32 cellular contexts compared by ENCODE assay signal in genomic region chr19:30334841-30335240, GRCh38. TPM values are rescaled to one million over a fixed set of nuclear protein-coding genes. Genes with fewer than 3 reads are reported as not detected.
"Had no signal": no experiment of that assay in that cellular context is flagged by ENCODE, and none has a peak within 500 bp of the region (broad histone marks: within the 10 kb centered on the region; RNA-seq: fewer than 3 reads in every experiment).

No MANE protein-coding gene starts in this region.

- H3K36me3 ChIP-seq: ascending aorta, breast epithelium, cardiac muscle cell, colonic mucosa had no signal

- H3K4me3 Mint-ChIP-seq: activated CD4-positive, alpha-beta memory T cell treated with anti-CD3 and anti-CD28 coated beads for 36 hours; activated CD4-positive, alpha-beta T cell treated with anti-CD3 and anti-CD28 coated beads for 36 hours; activated CD4-positive, alpha-beta T cell treated with anti-CD3 and anti-CD28 coated beads, Interleukin-2, amount 10 ng/mL, durations not matched to agents 24 days and 14 days; activated CD8-positive, alpha-beta memory T cell treated with anti-CD3 and anti-CD28 coated beads, Interleukin-2, amount 10 ng/mL, durations not matched to agents 7 days and 5 days; activated CD8-positive, alpha-beta T cell treated with anti-CD3 and anti-CD28 coated beads, Interleukin-2, amount 10 ng/mL, durations not matched to agents 7 days and 5 days; activated naive CD4-positive, alpha-beta T cell treated with anti-CD3 and anti-CD28 coated beads, Interleukin-2, amount 10 ng/mL, durations not matched to agents 7 days and 5 days; activated naive CD8-positive, alpha-beta T cell treated with anti-CD3 and anti-CD28 coated beads, Interleukin-2, amount 10 ng/mL, durations not matched to agents 7 days and 5 days; activated T-helper 1 cell treated with anti-CD3 and anti-CD28 coated beads, Interleukin-12 subunit alpha, Interleukin-12 subunit beta, Interleukin-2, Interleukin-4 antibody, amounts not matched to agents 30 ng/mL and 10 ng/mL and 1 ng/mL, durations not matched to agents 14 hours and 24 hours and 36 hours; brain; dendritic cell treated with granulocyte-macrophage colony-stimulating factor and Interleukin-4, amounts not matched to agents 40 ng/mL and 50 ng/mL, for 4 days had no signal

- H3K27ac Mint-ChIP-seq: activated CD4-positive, alpha-beta memory T cell treated with anti-CD3 and anti-CD28 coated beads for 36 hours; activated CD4-positive, alpha-beta T cell treated with anti-CD3 and anti-CD28 coated beads for 36 hours; activated CD4-positive, alpha-beta T cell treated with anti-CD3 and anti-CD28 coated beads, Interleukin-2, amount 10 ng/mL, durations not matched to agents 24 days and 14 days; activated CD8-positive, alpha-beta memory T cell treated with anti-CD3 and anti-CD28 coated beads, Interleukin-2, amount 10 ng/mL, durations not matched to agents 7 days and 5 days; activated CD8-positive, alpha-beta T cell treated with anti-CD3 and anti-CD28 coated beads, Interleukin-2, amount 10 ng/mL, durations not matched to agents 7 days and 5 days; activated naive CD4-positive, alpha-beta T cell treated with anti-CD3 and anti-CD28 coated beads, Interleukin-2, amount 10 ng/mL, durations not matched to agents 7 days and 5 days; activated naive CD4-positive, alpha-beta T cell treated with anti-CD3 and anti-CD28 coated beads, Interleukin-2, amount 50 U/mL, for 72 hours; activated naive CD8-positive, alpha-beta T cell treated with anti-CD3 and anti-CD28 coated beads, Interleukin-2, amount 10 ng/mL, durations not matched to agents 7 days and 5 days; activated T-helper 1 cell treated with anti-CD3 and anti-CD28 coated beads, Interleukin-12 subunit alpha, Interleukin-12 subunit beta, Interleukin-2, Interleukin-4 antibody, amounts not matched to agents 30 ng/mL and 10 ng/mL and 1 ng/mL, durations not matched to agents 14 hours and 24 hours and 36 hours; brain; dendritic cell treated with granulocyte-macrophage colony-stimulating factor and Interleukin-4, amounts not matched to agents 40 ng/mL and 50 ng/mL, for 4 days had no signal

- H3K9me3 ChIP-seq: ascending aorta, breast epithelium, colonic mucosa had no signal

- ATAC-seq: activated CD4-positive, alpha-beta T cell treated with anti-CD3 and anti-CD28 coated beads for 36 hours; activated CD8-positive, alpha-beta memory T cell treated with anti-CD3 and anti-CD28 coated beads, Interleukin-2, amount 10 ng/mL, durations not matched to agents 7 days and 5 days; activated CD8-positive, alpha-beta T cell treated with anti-CD3 and anti-CD28 coated beads, Interleukin-2, amount 10 ng/mL, durations not matched to agents 7 days and 5 days; activated naive CD4-positive, alpha-beta T cell treated with anti-CD3 and anti-CD28 coated beads, Interleukin-2, amount 50 U/mL, for 72 hours; esophagus mucosa had no signal

- H3K36me3 Mint-ChIP-seq: activated CD4-positive, alpha-beta memory T cell treated with anti-CD3 and anti-CD28 coated beads for 36 hours; activated CD8-positive, alpha-beta memory T cell treated with anti-CD3 and anti-CD28 coated beads, Interleukin-2, amount 10 ng/mL, durations not matched to agents 7 days and 5 days; activated naive CD4-positive, alpha-beta T cell treated with anti-CD3 and anti-CD28 coated beads, Interleukin-2, amount 10 ng/mL, durations not matched to agents 7 days and 5 days; activated naive CD4-positive, alpha-beta T cell treated with anti-CD3 and anti-CD28 coated beads, Interleukin-2, amount 50 U/mL, for 72 hours; activated naive CD8-positive, alpha-beta T cell treated with anti-CD3 and anti-CD28 coated beads, Interleukin-2, amount 10 ng/mL, durations not matched to agents 7 days and 5 days had no signal

- H3K27ac ChIP-seq: ascending aorta, breast epithelium, cardiac muscle cell, colonic mucosa had no signal

- H3K4me1 ChIP-seq: ascending aorta, breast epithelium, colonic mucosa had no signal

- FAIRE-seq: frontal cortex had no signal

- H3K27me3 Mint-ChIP-seq: activated CD4-positive, alpha-beta memory T cell treated with anti-CD3 and anti-CD28 coated beads for 36 hours; activated CD4-positive, alpha-beta T cell treated with anti-CD3 and anti-CD28 coated beads for 36 hours; activated CD4-positive, alpha-beta T cell treated with anti-CD3 and anti-CD28 coated beads, Interleukin-2, amount 10 ng/mL, durations not matched to agents 24 days and 14 days; activated CD8-positive, alpha-beta memory T cell treated with anti-CD3 and anti-CD28 coated beads, Interleukin-2, amount 10 ng/mL, durations not matched to agents 7 days and 5 days; activated naive CD4-positive, alpha-beta T cell treated with anti-CD3 and anti-CD28 coated beads, Interleukin-2, amount 10 ng/mL, durations not matched to agents 7 days and 5 days; brain had no signal

- H3K4me1 Mint-ChIP-seq: activated CD4-positive, alpha-beta T cell treated with anti-CD3 and anti-CD28 coated beads for 36 hours; activated CD4-positive, alpha-beta T cell treated with anti-CD3 and anti-CD28 coated beads, Interleukin-2, amount 10 ng/mL, durations not matched to agents 24 days and 14 days; activated CD8-positive, alpha-beta memory T cell treated with anti-CD3 and anti-CD28 coated beads, Interleukin-2, amount 10 ng/mL, durations not matched to agents 7 days and 5 days; activated naive CD4-positive, alpha-beta T cell treated with anti-CD3 and anti-CD28 coated beads, Interleukin-2, amount 10 ng/mL, durations not matched to agents 7 days and 5 days; activated naive CD8-positive, alpha-beta T cell treated with anti-CD3 and anti-CD28 coated beads, Interleukin-2, amount 10 ng/mL, durations not matched to agents 7 days and 5 days; brain had no signal

- H3K4me3 ChIP-seq: ascending aorta, breast epithelium, cardiac muscle cell, colonic mucosa had no signal

- DNase-seq: activated CD4-positive, alpha-beta memory T cell treated with anti-CD3 and anti-CD28 coated beads for 36 hours; activated CD4-positive, alpha-beta T cell treated with anti-CD3 and anti-CD28 coated beads for 36 hours; activated CD4-positive, alpha-beta T cell treated with anti-CD3 and anti-CD28 coated beads, Interleukin-2, amount 10 ng/mL, durations not matched to agents 24 days and 14 days; activated CD4-positive, CD25-positive, alpha-beta regulatory T cell; activated CD4-positive, CD25-positive, alpha-beta regulatory T cell treated with anti-CD3 and anti-CD28 coated beads, Interleukin-2, amount 50 U/mL, for 72 hours; activated CD8-positive, alpha-beta memory T cell treated with anti-CD3 and anti-CD28 coated beads, Interleukin-2, amount 10 ng/mL, durations not matched to agents 7 days and 5 days; activated CD8-positive, alpha-beta memory T cell treated with anti-CD3 and anti-CD28 coated beads, Interleukin-2, amount 50 U/mL, for 4 hours; activated CD8-positive, alpha-beta T cell treated with anti-CD3 and anti-CD28 coated beads, Interleukin-2, amount 10 ng/mL, durations not matched to agents 7 days and 5 days; activated gamma-delta T cell; activated naive CD4-positive, alpha-beta T cell; activated naive CD4-positive, alpha-beta T cell treated with anti-CD3 and anti-CD28 coated beads, Interleukin-2, amount 10 ng/mL, durations not matched to agents 7 days and 5 days; activated naive CD8-positive, alpha-beta T cell treated with anti-CD3 and anti-CD28 coated beads, Interleukin-2, amount 10 ng/mL, durations not matched to agents 7 days and 5 days; activated T-cell treated with anti-CD3 and anti-CD28 coated beads, Interleukin-2, amount 50 U/mL, for 1 hour; activated T-cell treated with anti-CD3 and anti-CD28 coated beads, Interleukin-2, amount 50 U/mL, for 48 hours; central memory CD4-positive, alpha-beta T cell; cerebellar nuclear complex; colonic mucosa; effector CD4-positive, alpha-beta T cell; foreskin fibroblast; T-helper 2 cell had no signal

- H3K9me3 Mint-ChIP-seq: activated CD4-positive, alpha-beta memory T cell treated with anti-CD3 and anti-CD28 coated beads for 36 hours; activated CD4-positive, alpha-beta T cell treated with anti-CD3 and anti-CD28 coated beads, Interleukin-2, amount 10 ng/mL, durations not matched to agents 24 days and 14 days; activated naive CD4-positive, alpha-beta T cell treated with anti-CD3 and anti-CD28 coated beads, Interleukin-2, amount 10 ng/mL, durations not matched to agents 7 days and 5 days; activated naive CD4-positive, alpha-beta T cell treated with anti-CD3 and anti-CD28 coated beads, Interleukin-2, amount 50 U/mL, for 72 hours; activated naive CD8-positive, alpha-beta T cell treated with anti-CD3 and anti-CD28 coated beads, Interleukin-2, amount 10 ng/mL, durations not matched to agents 7 days and 5 days; activated T-helper 1 cell treated with anti-CD3 and anti-CD28 coated beads, Interleukin-12 subunit alpha, Interleukin-12 subunit beta, Interleukin-2, Interleukin-4 antibody, amounts not matched to agents 30 ng/mL and 10 ng/mL and 1 ng/mL, durations not matched to agents 14 hours and 24 hours and 36 hours; brain; dendritic cell treated with granulocyte-macrophage colony-stimulating factor and Interleukin-4, amounts not matched to agents 40 ng/mL and 50 ng/mL, for 4 days had no signal

- H3K27me3 ChIP-seq: ascending aorta, colonic mucosa had no signal

RNA-seq across cellular contexts. Expression of gene ZNF536, which starts 37.3 kb away (rescaled TPM):
- total RNA-seq: activated CD4-positive, alpha-beta memory T cell treated with anti-CD3 and anti-CD28 coated beads for 36 hours; activated CD4-positive, alpha-beta T cell treated with anti-CD3 and anti-CD28 coated beads for 36 hours; activated CD4-positive, alpha-beta T cell treated with anti-CD3 and anti-CD28 coated beads, Interleukin-2, amount 10 ng/mL, durations not matched to agents 24 days and 14 days; activated CD8-positive, alpha-beta memory T cell treated with anti-CD3 and anti-CD28 coated beads for 36 hours; activated CD8-positive, alpha-beta memory T cell treated with anti-CD3 and anti-CD28 coated beads, Interleukin-2, amount 10 ng/mL, durations not matched to agents 7 days and 5 days; activated CD8-positive, alpha-beta T cell treated with anti-CD3 and anti-CD28 coated beads, Interleukin-2, amount 10 ng/mL, durations not matched to agents 7 days and 5 days; activated naive CD4-positive, alpha-beta T cell treated with anti-CD3 and anti-CD28 coated beads, Interleukin-2, amount 50 U/mL, for 72 hours; activated naive CD8-positive, alpha-beta T cell treated with anti-CD3 and anti-CD28 coated beads, Interleukin-2, amount 10 ng/mL, durations not matched to agents 7 days and 5 days; activated T-helper 1 cell treated with anti-CD3 and anti-CD28 coated beads, Interleukin-12 subunit alpha, Interleukin-12 subunit beta, Interleukin-2, Interleukin-4 antibody, amounts not matched to agents 30 ng/mL and 10 ng/mL and 1 ng/mL, durations not matched to agents 14 hours and 24 hours and 36 hours; ascending aorta; epithelial cell of proximal tubule; T-helper 1 cell treated with Interleukin-12 subunit alpha and Interleukin-12 subunit beta and Interleukin-4 antibody, amounts not matched to agents 30 ng/mL and 1 ng/mL, for 36 hours had no signal
